ENCODE assay signal across 8 cellular contexts in the genomic region with DNA sequence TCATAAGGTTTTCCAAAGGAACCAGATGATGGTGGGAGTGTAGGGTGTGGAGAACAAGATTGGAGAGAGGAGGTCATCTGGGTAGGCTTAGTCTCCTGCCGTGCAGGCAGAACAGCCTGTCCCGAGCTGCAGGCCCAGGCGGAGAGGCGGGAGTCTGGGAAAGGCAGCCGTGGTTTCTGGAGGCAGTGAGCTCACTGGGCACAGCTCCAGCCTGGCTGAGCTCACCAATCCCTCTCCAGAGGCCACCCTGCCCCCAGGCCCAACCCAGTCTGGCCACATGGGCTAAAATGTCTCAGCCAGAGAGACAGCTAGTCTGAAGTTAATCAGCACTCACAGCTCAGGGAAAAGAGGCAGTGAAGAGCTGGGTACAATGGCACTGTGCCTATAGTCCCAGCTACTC. TPM values are rescaled to one million over a fixed set of nuclear protein-coding genes. Genes with fewer than 3 reads are reported as not detected.
A peak's percentile ranks its signal among the peaks of the same experiment; 100 is the strongest.
DNase-seq lines count a peak whose midpoint lies in the region; TF ChIP-seq lines count a peak whose summit lies in the region.

No MANE protein-coding gene starts in this region.

- no peaks in the 10 kb centered on the region for H3K27me3 Mint-ChIP-seq in activated CD4-positive, alpha-beta memory T cell treated with anti-CD3 and anti-CD28 coated beads, Interleukin-2, amount 10 ng/mL, durations not matched to agents 7 days and 5 days

- no peaks in the 10 kb centered on the region for H3K9me3 Mint-ChIP-seq in activated CD4-positive, alpha-beta memory T cell treated with anti-CD3 and anti-CD28 coated beads, Interleukin-2, amount 10 ng/mL, durations not matched to agents 7 days and 5 days

- peaks cover 36 to 39% (median 39%) of the 10 kb centered on the region in 3 donors for H3K4me1 ChIP-seq in skeletal muscle tissue (ENCODE audit: control insufficient read depth in 3 of 3, insufficient read depth in 3 of 3, low read length in 3 of 3)

- peak; percentile 98 for DNase-seq in HCEC 1CT
- peak; percentile 96 for DNase-seq in astrocyte of the cerebellum (ENCODE audit: low read depth)
- peak; percentile 72 to 74 for DNase-seq in hippocampal formation (lab: John Stamatoyannopoulos, UW)
- no peak for DNase-seq in activated T-cell treated with anti-CD3 and anti-CD28 coated beads, Interleukin-2, amount 50 U/mL, for 1 hour
- DNase-seq in stimulated activated naive CD4-positive, alpha-beta T cell treated with Interleukin-2 at 50 U/mL for 16 hours (lab: John Stamatoyannopoulos, UW) = no peak
- no peak for DNase-seq in NCI-H510A (lab: John Stamatoyannopoulos, UW)
- DNase-seq in activated CD4-positive, alpha-beta memory T cell treated with anti-CD3 and anti-CD28 coated beads, Interleukin-2, amount 10 ng/mL, durations not matched to agents 7 days and 5 days = no peak

- no peak overlapping the region for H3K27ac Mint-ChIP-seq in activated CD4-positive, alpha-beta memory T cell treated with anti-CD3 and anti-CD28 coated beads, Interleukin-2, amount 10 ng/mL, durations not matched to agents 7 days and 5 days

- CTCF ChIA-PET in activated CD4-positive, alpha-beta memory T cell treated with anti-CD3 and anti-CD28 coated beads, Interleukin-2, amount 10 ng/mL, durations not matched to agents 7 days and 5 days (lab: Charles Lee) = interaction anchor here (1.6 kb wide), 2 partner anchors 22 to 35 kb away, joined by 3 to 11 read pairs; no protein-coding TSS in a partner anchor

- no peak overlapping the region for H3K4me3 Mint-ChIP-seq in activated CD4-positive, alpha-beta memory T cell treated with anti-CD3 and anti-CD28 coated beads, Interleukin-2, amount 10 ng/mL, durations not matched to agents 7 days and 5 days

- no peaks in the 10 kb centered on the region for H3K4me1 Mint-ChIP-seq in activated CD4-positive, alpha-beta memory T cell treated with anti-CD3 and anti-CD28 coated beads, Interleukin-2, amount 10 ng/mL, durations not matched to agents 7 days and 5 days

- H3K27me3 ChIP-seq in skeletal muscle tissue (ENCODE audit: control insufficient read depth in 3 of 3, insufficient read depth in 3 of 3, low read length in 3 of 3) = no peaks in the 10 kb centered on the region

- H3K36me3 ChIP-seq in skeletal muscle tissue (ENCODE audit: control insufficient read depth in 3 of 3, insufficient read depth in 3 of 3, low read length in 3 of 3) = peaks cover 9 to 29% (median 22%) of the 10 kb centered on the region in 3 donors

- POLR2A ChIA-PET in activated CD4-positive, alpha-beta memory T cell treated with anti-CD3 and anti-CD28 coated beads, Interleukin-2, amount 10 ng/mL, durations not matched to agents 7 days and 5 days (lab: Charles Lee) = interaction anchor here (0.7 kb wide), 1 partner anchor 142 kb away, joined by 5 read pairs; a partner anchor contains a TSS

- H3K9ac ChIP-seq in skeletal muscle tissue (ENCODE audit: low read depth in 1 of 3, low read length in 3 of 3) = peak overlapping the region in 2 of 3 donors; percentile 20 to 59

- H3K4me3 ChIP-seq in astrocyte of the cerebellum (ENCODE audit: low read depth, low read length) (no peak overlapping the region), skeletal muscle tissue (ENCODE audit: low read length in 3 of 3) (peak overlapping the region in 1 of 3 donors; percentile 1)

- no peaks in the 10 kb centered on the region for H3K9me3 ChIP-seq in skeletal muscle tissue (ENCODE audit: control insufficient read depth in 3 of 3, low read length in 3 of 3)

- no peaks in the 10 kb centered on the region for H3K36me3 Mint-ChIP-seq in activated CD4-positive, alpha-beta memory T cell treated with anti-CD3 and anti-CD28 coated beads, Interleukin-2, amount 10 ng/mL, durations not matched to agents 7 days and 5 days (ENCODE audit: low read depth)

- TF ChIP-seq CTCF in astrocyte of the cerebellum (IDR thresholded peaks at IDR 0.05; ENCODE audit: low read depth, low read length, missing control alignments) = no peak

- peak overlapping the region; percentile 59 for H3K27ac ChIP-seq in skeletal muscle tissue (ENCODE audit: low read depth, low read length)

- in situ Hi-C loops in astrocyte of the cerebellum (cut with HindIII; ENCODE audit: low sequenced_read_pairs) = no loop called here

RNA-seq across cellular contexts. Expression of a gene that starts 12.3 kb away (rescaled TPM):
- total RNA-seq in skeletal muscle tissue = 50.6 TPM
- 10 to 100 TPM in 1 of 2 experiments, 1 to 10 TPM in 1; 9.7 to 10.5 TPM for total RNA-seq in activated CD4-positive, alpha-beta memory T cell treated with anti-CD3 and anti-CD28 coated beads, Interleukin-2, amount 10 ng/mL, durations not matched to agents 7 days and 5 days

RNA-seq across cellular contexts. Expression of a gene that starts 42.2 kb away (rescaled TPM):
- total RNA-seq in skeletal muscle tissue = 19.8 TPM
- not detected for total RNA-seq in activated CD4-positive, alpha-beta memory T cell treated with anti-CD3 and anti-CD28 coated beads, Interleukin-2, amount 10 ng/mL, durations not matched to agents 7 days and 5 days

Comparison
In these comparisons a context has a peak if more than half of its experiments do, and no peak if none do; other contexts are left out.
1. DNase-seq: peak in HCEC 1CT (single experiment), astrocyte of the cerebellum (single experiment) and hippocampal formation (2 of 2); none in activated T-cell treated with anti-CD3 and anti-CD28 coated beads, Interleukin-2, amount 50 U/mL, for 1 hour (single experiment), stimulated activated naive CD4-positive, alpha-beta T cell treated with Interleukin-2 at 50 U/mL for 16 hours (single experiment), NCI-H510A (single experiment) and activated CD4-positive, alpha-beta memory T cell treated with anti-CD3 and anti-CD28 coated beads, Interleukin-2, amount 10 ng/mL, durations not matched to agents 7 days and 5 days (single experiment).
2. RNA of a gene that starts 42.2 kb away (total RNA-seq): 19.8 TPM in skeletal muscle tissue (single experiment); not detected in activated CD4-positive, alpha-beta memory T cell treated with anti-CD3 and anti-CD28 coated beads, Interleukin-2, amount 10 ng/mL, durations not matched to agents 7 days and 5 days; every median in the first group is over 10 times any median in the second.